Comparison of ENCODE assay signal across 11 cellular contexts in genomic region chr9:135074354-135075233, GRCh38. TPM values are rescaled to one million over a fixed set of nuclear protein-coding genes. Genes with fewer than 3 reads are reported as not detected.
DNase-seq lines count a peak whose midpoint lies in the region; ATAC-seq and TF ChIP-seq lines count a peak whose summit lies in the region.
"Had no signal": no experiment of that assay in that cellular context is flagged by ENCODE, and none has a peak within 500 bp of the region (broad histone marks: within the 10 kb centered on the region; RNA-seq: fewer than 3 reads in every experiment).

No MANE protein-coding gene starts in this region.

- H3K27ac Mint-ChIP-seq in activated B cell treated with CpG ODN at 0.5 μM for 24 hours = no peak overlapping the region
- no peak overlapping the region for H3K27ac Mint-ChIP-seq in T-helper 2 cell treated with Interferon-gamma antibody and Interleukin-4, amounts not matched to agents 5 μg/mL and 100 μg/mL, for 36 hours
- H3K27ac Mint-ChIP-seq: activated naive CD8-positive, alpha-beta T cell treated with anti-CD3 and anti-CD28 coated beads, Interleukin-2, amount 50 U/mL, for 24 hours had no signal

- TF ChIP-seq CTCF in BJ (IDR thresholded peaks at IDR 0.05; ENCODE audit: insufficient read depth, low read depth, low read length) (no peak), activated B cell treated with CpG ODN at 0.5 μM for 24 hours (IDR thresholded peaks at IDR 0.05) (no peak)

- no peaks in the 10 kb centered on the region for H3K9me3 Mint-ChIP-seq in activated B cell treated with CpG ODN at 0.5 μM for 24 hours
- no peaks in the 10 kb centered on the region for H3K9me3 Mint-ChIP-seq in T-helper 2 cell treated with Interferon-gamma antibody and Interleukin-4, amounts not matched to agents 5 μg/mL and 100 μg/mL, for 36 hours
- H3K9me3 Mint-ChIP-seq: activated naive CD8-positive, alpha-beta T cell treated with anti-CD3 and anti-CD28 coated beads, Interleukin-2, amount 50 U/mL, for 24 hours had no signal

- peak overlapping the region; percentile 36 for H3K4me3 ChIP-seq in BJ (ENCODE audit: low read depth, low read length)

- H3K27me3 Mint-ChIP-seq in activated B cell treated with CpG ODN at 0.5 μM for 24 hours = peaks cover 48% of the 10 kb centered on the region
- H3K27me3 Mint-ChIP-seq in T-helper 2 cell treated with Interferon-gamma antibody and Interleukin-4, amounts not matched to agents 5 μg/mL and 100 μg/mL, for 36 hours (ENCODE audit: low read depth) = peaks cover 14% of the 10 kb centered on the region

- DNase-seq in BJ (ENCODE audit: low read depth) = no peak
- peak; percentile 9 for DNase-seq in activated B cell treated with CpG ODN at 0.5 μM for 24 hours
- DNase-seq in islet precursor cell = peak; percentile 37
- DNase-seq in sciatic nerve (ENCODE audit: low spot score) = peak; percentile 54
- DNase-seq in DMS114 treated with DMSO at 0.1 percent for 48 hours (lab: John Stamatoyannopoulos, UW; ENCODE audit: unreplicated experiment) = no peak
- no peak for DNase-seq in T-helper 2 cell treated with Interferon-gamma antibody and Interleukin-4, amounts not matched to agents 5 μg/mL and 100 μg/mL, for 36 hours (ENCODE audit: low spot score)
- DNase-seq in NCI-H2081 (lab: John Stamatoyannopoulos, UW) = no peak
- no peak for DNase-seq in T-helper 1 cell
- DNase-seq: activated CD4-positive, alpha-beta T cell treated with anti-CD3 and anti-CD28 coated beads for 4 hours; activated naive CD8-positive, alpha-beta T cell treated with anti-CD3 and anti-CD28 coated beads, Interleukin-2, amount 50 U/mL, for 24 hours; stimulated activated CD4-positive, alpha-beta T cell treated with anti-CD3 and anti-CD28 coated beads, Interleukin-12 subunit alpha, Interleukin-12 subunit beta, amount 100 ng/mL, for 4 hours had no signal

- CTCF ChIA-PET in BJ (lab: Yijun Ruan, JAX) = interaction anchor here (0.9 to 1.3 kb wide), 2 partner anchors 12 to 36 kb away, joined by 3 read pairs; no protein-coding TSS in a partner anchor
- CTCF ChIA-PET in activated B cell treated with CpG ODN at 0.5 μM for 24 hours (lab: Charles Lee) = no interaction called here

- no peak for ATAC-seq in activated B cell treated with CpG ODN at 0.5 μM for 24 hours (ENCODE audit: low read depth)
- ATAC-seq in sciatic nerve = no peak
- ATAC-seq: activated naive CD8-positive, alpha-beta T cell treated with anti-CD3 and anti-CD28 coated beads, Interleukin-2, amount 50 U/mL, for 24 hours had no signal

- POLR2A ChIA-PET in BJ (lab: Charles Lee) (no interaction called here), activated B cell treated with CpG ODN at 0.5 μM for 24 hours (lab: Charles Lee) (no interaction called here)

- no peak overlapping the region for H3K4me3 Mint-ChIP-seq in activated B cell treated with CpG ODN at 0.5 μM for 24 hours
- no peak overlapping the region for H3K4me3 Mint-ChIP-seq in T-helper 2 cell treated with Interferon-gamma antibody and Interleukin-4, amounts not matched to agents 5 μg/mL and 100 μg/mL, for 36 hours
- H3K4me3 Mint-ChIP-seq: activated naive CD8-positive, alpha-beta T cell treated with anti-CD3 and anti-CD28 coated beads, Interleukin-2, amount 50 U/mL, for 24 hours had no signal

- intact Hi-C loops in activated B cell treated with CpG ODN at 0.5 μM for 24 hours (cut with micrococcal nuclease) (no loop called here), sciatic nerve (cut with DNase I) (loop anchor here (5.0 kb wide), 1 partner anchor 343 kb away; no protein-coding TSS in a partner anchor)

- peaks cover 5% of the 10 kb centered on the region for H3K27me3 ChIP-seq in BJ (ENCODE audit: control insufficient read depth, insufficient read depth, low read length)

- no peaks in the 10 kb centered on the region for H3K4me1 Mint-ChIP-seq in activated B cell treated with CpG ODN at 0.5 μM for 24 hours
- no peaks in the 10 kb centered on the region for H3K4me1 Mint-ChIP-seq in T-helper 2 cell treated with Interferon-gamma antibody and Interleukin-4, amounts not matched to agents 5 μg/mL and 100 μg/mL, for 36 hours (ENCODE audit: low read depth)
- H3K4me1 Mint-ChIP-seq: activated naive CD8-positive, alpha-beta T cell treated with anti-CD3 and anti-CD28 coated beads, Interleukin-2, amount 50 U/mL, for 24 hours had no signal

- H3K36me3 Mint-ChIP-seq in activated B cell treated with CpG ODN at 0.5 μM for 24 hours (ENCODE audit: low read depth) = no peaks in the 10 kb centered on the region
- H3K36me3 Mint-ChIP-seq in T-helper 2 cell treated with Interferon-gamma antibody and Interleukin-4, amounts not matched to agents 5 μg/mL and 100 μg/mL, for 36 hours (ENCODE audit: low read depth) = no peaks in the 10 kb centered on the region

- H3K36me3 ChIP-seq in BJ (ENCODE audit: control insufficient read depth, insufficient read depth, low read length) = no peaks in the 10 kb centered on the region

RNA-seq across cellular contexts. Expression of gene OLFM1, which starts 12.9 kb away (rescaled TPM):
- 1.3 and 1.5 TPM in 2 replicates for polyA plus RNA-seq in BJ (2011; rRNA removed)
- polyA minus RNA-seq in BJ (2011; rRNA and poly(A)+ RNA removed) = 0.46 and 0.62 TPM in 2 replicates
- total RNA-seq in activated B cell treated with CpG ODN at 0.5 μM for 24 hours (not detected in 2 replicates), sciatic nerve (40.7 TPM)

Comparison
In these comparisons a context has a peak if more than half of its experiments do, and no peak if none do; other contexts are left out.
1. DNase-seq: peak in activated B cell treated with CpG ODN at 0.5 μM for 24 hours (single experiment), islet precursor cell (single experiment) and sciatic nerve (single experiment); none in BJ (single experiment), DMS114 treated with DMSO at 0.1 percent for 48 hours (single experiment), T-helper 2 cell treated with Interferon-gamma antibody and Interleukin-4, amounts not matched to agents 5 μg/mL and 100 μg/mL, for 36 hours (single experiment), NCI-H2081 (0 of 2) and T-helper 1 cell (0 of 5).
2. RNA of gene OLFM1, which starts 12.9 kb away (total RNA-seq): 40.7 TPM in sciatic nerve (single experiment); not detected in activated B cell treated with CpG ODN at 0.5 μM for 24 hours; every median in the first group is over 10 times any median in the second.